ENCODE assay signal across 35 cellular contexts in the genomic region with DNA sequence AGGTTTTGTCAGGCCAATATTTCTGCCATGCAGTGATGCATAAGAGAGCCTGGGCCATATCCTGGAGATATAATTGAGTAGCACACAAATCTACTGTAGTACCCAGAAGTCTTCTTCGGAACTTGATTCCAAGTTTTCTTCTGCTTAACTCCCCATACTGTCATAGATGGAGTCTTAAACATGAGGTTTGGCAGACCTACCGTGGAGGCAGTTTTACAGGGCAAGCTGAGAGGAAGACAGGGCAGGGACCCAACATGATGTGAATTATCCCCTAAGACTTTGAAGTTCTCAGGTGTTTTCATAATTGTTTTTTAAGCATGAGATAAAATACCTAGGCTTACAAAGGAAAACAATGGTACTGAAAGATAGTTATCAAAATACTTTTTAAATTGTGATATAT. TPM values are rescaled to one million over a fixed set of nuclear protein-coding genes. Genes with fewer than 3 reads are reported as not detected.
"Had no signal": no experiment of that assay in that cellular context is flagged by ENCODE, and none has a peak within 500 bp of the region (broad histone marks: within the 10 kb centered on the region; RNA-seq: fewer than 3 reads in every experiment).

No MANE protein-coding gene starts in this region.

- H3K9me3 ChIP-seq: MG63 had no signal

- DNase-seq: Karpas-422, Kasumi-1, KG1, MG63, MM.1S, MV-4-11, NCI-H1048, NCI-H1092, NCI-H1092 treated with DMSO at 0.1 percent for 48 hours, NCI-H1105, NCI-H1105 treated with DMSO at 0.1 percent for 48 hours, NCI-H1417, NCI-H1417 treated with DMSO at 0.1 percent for 48 hours, NCI-H1436, NCI-H1436 treated with DMSO at 0.1 percent for 48 hours, NCI-H146, NCI-H1694, NCI-H1694 treated with DMSO at 0.1 percent for 48 hours, NCI-H187, NCI-H187 treated with DMSO at 0.1 percent for 48 hours, NCI-H1930, NCI-H2029, NCI-H2029 treated with DMSO at 0.1 percent for 48 hours, NCI-H2081, NCI-H2081 treated with DMSO at 0.1 percent for 48 hours, NCI-H2107, NCI-H2171, NCI-H2171 treated with DMSO at 0.1 percent for 48 hours, NCI-H2227 treated with DMSO at 0.1 percent for 48 hours, NCI-H226, NCI-H345, NCI-H446, NCI-H446 treated with DMSO at 0.1 percent for 48 hours had no signal

- H3K9ac ChIP-seq: KMS-11 had no signal

- H3K4me3 ChIP-seq: MG63 had no signal

- H3K27me3 ChIP-seq: MG63 had no signal

- H3K36me3 ChIP-seq: MG63 had no signal

- H3K27ac ChIP-seq: KMS-11 had no signal

RNA-seq across cellular contexts. Expression of a gene that starts 18.2 kb away (rescaled TPM):
- total RNA-seq: MCF 10A had no signal
